In the genomic region with DNA sequence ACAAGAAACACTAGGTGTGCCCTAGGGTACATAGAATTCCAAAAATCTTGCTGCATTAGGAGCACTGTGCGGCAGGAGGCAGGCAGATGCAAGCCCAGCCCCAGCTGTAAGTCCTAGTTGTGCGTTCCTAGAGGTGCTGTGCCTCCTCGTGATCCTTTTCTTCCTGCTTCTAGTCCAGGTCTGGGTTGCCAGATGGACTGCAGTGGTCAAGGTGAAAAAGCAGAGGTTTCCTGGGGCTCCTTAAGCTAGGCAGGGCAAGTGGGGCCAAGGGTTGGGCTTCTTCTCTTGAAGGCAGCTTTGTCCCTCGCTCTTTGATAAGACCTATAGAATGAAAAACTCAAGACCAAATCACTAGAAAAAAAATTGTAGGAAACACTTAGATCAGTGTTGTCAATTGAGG, we compare ENCODE assay signal across 14 cellular contexts. TPM values are rescaled to one million over a fixed set of nuclear protein-coding genes. Genes with fewer than 3 reads are reported as not detected.
DNase-seq lines count a peak whose midpoint lies in the region; ATAC-seq and TF ChIP-seq lines count a peak whose summit lies in the region.
"Had no signal": no experiment of that assay in that cellular context is flagged by ENCODE, and none has a peak within 500 bp of the region (broad histone marks: within the 10 kb centered on the region; RNA-seq: fewer than 3 reads in every experiment).

No MANE protein-coding gene starts in this region.

- no peaks in the 10 kb centered on the region for H3K9me3 Mint-ChIP-seq in GM23338
- H3K9me3 Mint-ChIP-seq in WTC11, result no peaks in the 10 kb centered on the region

- DNase-seq in GM23338 (ENCODE audit: low spot score), result no peak
- no peak for DNase-seq in WTC11 (ENCODE audit: low spot score)
- peak; percentile 18 for DNase-seq in mesenteric fat pad (ENCODE audit: low spot score)
- no peak for DNase-seq in ureter (ENCODE audit: low spot score)
- no peak for DNase-seq in NCI-H187 (lab: John Stamatoyannopoulos, UW)
- no peak for DNase-seq in GM23248
- DNase-seq: BE2C, GF-D8, MG63, NCI-H2107, NCI-H526 treated with DMSO at 0.1 percent for 48 hours, SHP77 had no signal

- H3K4me2 ChIP-seq in GM23338, result no peak overlapping the region
- H3K4me2 ChIP-seq in GM23248 (ENCODE audit: unreplicated experiment), result no peak overlapping the region

- peaks cover 15% of the 10 kb centered on the region for H3K27me3 Mint-ChIP-seq in GM23338 (ENCODE audit: insufficient read depth, low read depth, poor library complexity)
- H3K27me3 Mint-ChIP-seq in WTC11 (ENCODE audit: low read depth), result no peaks in the 10 kb centered on the region

- TF ChIP-seq CTCF in GM23338 (conservative IDR thresholded peaks at IDR 0.05; ENCODE audit: low read depth in 2 of 2) (no peak), WTC11 (IDR thresholded peaks at IDR 0.05) (no peak)

- H3F3A ChIP-seq in GM23338 (replicated peaks; ENCODE audit: low read depth) (peaks cover 15% of the 10 kb centered on the region; the same call in 1 of the 2 replicates), GM23248 (ENCODE audit: insufficient read depth) (no peaks in the 10 kb centered on the region)

- H3K4me1 ChIP-seq in GM23338 (ENCODE audit: insufficient read depth), result peaks cover 15% of the 10 kb centered on the region
- H3K4me1 ChIP-seq in GM23248 (ENCODE audit: insufficient read depth), result 0 out of 2 replicates have a peak, but pooled peaks cover 2% of the 10 kb centered on the region
- H3K4me1 ChIP-seq: BE2C had no signal

- H3K27ac Mint-ChIP-seq in GM23338 (no peak overlapping the region), WTC11 (0 out of 2 replicates have a peak overlapping the region, but pooled peaks have one; percentile 37)

- WGBS in GM23248 (ENCODE audit: low coverage in 1 of 2, low lambda C conversion rate in 2 of 2, missing lambda C conversion rate in 2 of 2), 2 experiments, result 82 to 84% methylated on average over 4 of the region's 4 CpGs

- H3K36me3 Mint-ChIP-seq in GM23338 (ENCODE audit: low read depth) (no peaks in the 10 kb centered on the region), WTC11 (no peaks in the 10 kb centered on the region; the same call in 1 of the 2 replicates)

- no peak overlapping the region for H3K9ac ChIP-seq in GM23248

- H3K36me3 ChIP-seq in GM23338 (ENCODE audit: insufficient read depth) (peaks cover 6% of the 10 kb centered on the region; the same call in 1 of the 2 replicates), GM23248 (ENCODE audit: low read depth) (no peaks in the 10 kb centered on the region; the same call in 1 of the 2 replicates)
- H3K36me3 ChIP-seq: BE2C had no signal

- H4K20me1 ChIP-seq in GM23338 (replicated peaks; ENCODE audit: insufficient read depth) (0 out of 2 replicates have a peak, but pooled peaks cover 3% of the 10 kb centered on the region), GM23248 (ENCODE audit: insufficient read depth) (no peaks in the 10 kb centered on the region)

- no peaks in the 10 kb centered on the region for H3K79me2 ChIP-seq in GM23338 (replicated peaks; ENCODE audit: insufficient read depth)
- no peaks in the 10 kb centered on the region for H3K79me2 ChIP-seq in GM23248 (ENCODE audit: insufficient read depth)

- H3K9me3 ChIP-seq in GM23248 (ENCODE audit: low read depth), result no peaks in the 10 kb centered on the region
- H3K9me3 ChIP-seq: BE2C, MG63 had no signal

- H3K27me3 ChIP-seq in GM23338 (ENCODE audit: insufficient read depth) (no peaks in the 10 kb centered on the region), GM23248 (replicated peaks; ENCODE audit: insufficient read depth) (no peaks in the 10 kb centered on the region)
- H3K27me3 ChIP-seq: BE2C, MG63 had no signal

- CTCF ChIA-PET in WTC11 (lab: Charles Lee), result interaction anchor here (0.5 to 4.3 kb wide), 9 partner anchors 10 to 275 kb away, joined by 3 to 73 read pairs (median 8); a partner anchor contains a TSS

- in situ Hi-C loops in GM23248 (cut with MboI), result no loop called here

- POLR2A ChIA-PET in WTC11 (lab: Charles Lee), result interaction anchor here (0.6 kb wide), 1 partner anchor 51 kb away, joined by 6 read pairs; no protein-coding TSS in a partner anchor

- H2AFZ ChIP-seq in GM23338 (no peak overlapping the region), GM23248 (no peak overlapping the region)

- ATAC-seq in GM23338 (peak; percentile 11; the same call in 1 of the 3 replicates), WTC11 (0 out of 2 replicates have a peak, but pooled peaks have one; percentile 7), GM18519 (IDR thresholded peaks at IDR 0.05; ENCODE audit: low FRiP score, unreplicated experiment) (no peak)
- ATAC-seq: SK-N-SH treated with all-trans-retinoic acid at 6 μM for 48 hours had no signal

- peak overlapping the region; percentile 79 for H3K27ac ChIP-seq in GM23338 (ENCODE audit: low read depth)
- no peak overlapping the region for H3K27ac ChIP-seq in GM23248

- H3K4me3 Mint-ChIP-seq in GM23338, result no peak overlapping the region; the same call in 2 of the 3 replicates
- H3K4me3 Mint-ChIP-seq in WTC11, result no peak overlapping the region

- H3K9me2 ChIP-seq in GM23338 (ENCODE audit: insufficient read depth) (no peaks in the 10 kb centered on the region), GM23248 (ENCODE audit: insufficient read depth) (no peaks in the 10 kb centered on the region)

- H3K4me3 ChIP-seq in GM23338 (no peak overlapping the region), GM23248 (no peak overlapping the region)
- H3K4me3 ChIP-seq: MG63 had no signal

- peaks cover 25% of the 10 kb centered on the region for H3K4me1 Mint-ChIP-seq in GM23338
- peaks cover 17% of the 10 kb centered on the region for H3K4me1 Mint-ChIP-seq in WTC11

TF ChIP-seq in GM23338, 12 proteins besides CTCF, POLR2A, EP300 and RAD21 (continues in another document):
- TF ChIP-seq CREB1 (CRISPR knock-in tag; IDR thresholded peaks at IDR 0.05; ENCODE audit: low read depth) (no peak), EZH2 (IDR thresholded peaks at IDR 0.05; ENCODE audit: low read depth, unreplicated experiment) (no peak)

TF ChIP-seq in WTC11, 78 proteins besides CTCF, POLR2A, EP300 and RAD21:
- TF ChIP-seq, protein P1, sequence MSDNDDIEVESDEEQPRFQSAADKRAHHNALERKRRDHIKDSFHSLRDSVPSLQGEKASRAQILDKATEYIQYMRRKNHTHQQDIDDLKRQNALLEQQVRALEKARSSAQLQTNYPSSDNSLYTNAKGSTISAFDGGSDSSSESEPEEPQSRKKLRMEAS (CRISPR knock-in tag; IDR thresholded peaks at IDR 0.05), result no peak
- no peak for TF ChIP-seq ZNF423 (CRISPR knock-in tag; IDR thresholded peaks at IDR 0.05)
- TF ChIP-seq, protein P2, sequence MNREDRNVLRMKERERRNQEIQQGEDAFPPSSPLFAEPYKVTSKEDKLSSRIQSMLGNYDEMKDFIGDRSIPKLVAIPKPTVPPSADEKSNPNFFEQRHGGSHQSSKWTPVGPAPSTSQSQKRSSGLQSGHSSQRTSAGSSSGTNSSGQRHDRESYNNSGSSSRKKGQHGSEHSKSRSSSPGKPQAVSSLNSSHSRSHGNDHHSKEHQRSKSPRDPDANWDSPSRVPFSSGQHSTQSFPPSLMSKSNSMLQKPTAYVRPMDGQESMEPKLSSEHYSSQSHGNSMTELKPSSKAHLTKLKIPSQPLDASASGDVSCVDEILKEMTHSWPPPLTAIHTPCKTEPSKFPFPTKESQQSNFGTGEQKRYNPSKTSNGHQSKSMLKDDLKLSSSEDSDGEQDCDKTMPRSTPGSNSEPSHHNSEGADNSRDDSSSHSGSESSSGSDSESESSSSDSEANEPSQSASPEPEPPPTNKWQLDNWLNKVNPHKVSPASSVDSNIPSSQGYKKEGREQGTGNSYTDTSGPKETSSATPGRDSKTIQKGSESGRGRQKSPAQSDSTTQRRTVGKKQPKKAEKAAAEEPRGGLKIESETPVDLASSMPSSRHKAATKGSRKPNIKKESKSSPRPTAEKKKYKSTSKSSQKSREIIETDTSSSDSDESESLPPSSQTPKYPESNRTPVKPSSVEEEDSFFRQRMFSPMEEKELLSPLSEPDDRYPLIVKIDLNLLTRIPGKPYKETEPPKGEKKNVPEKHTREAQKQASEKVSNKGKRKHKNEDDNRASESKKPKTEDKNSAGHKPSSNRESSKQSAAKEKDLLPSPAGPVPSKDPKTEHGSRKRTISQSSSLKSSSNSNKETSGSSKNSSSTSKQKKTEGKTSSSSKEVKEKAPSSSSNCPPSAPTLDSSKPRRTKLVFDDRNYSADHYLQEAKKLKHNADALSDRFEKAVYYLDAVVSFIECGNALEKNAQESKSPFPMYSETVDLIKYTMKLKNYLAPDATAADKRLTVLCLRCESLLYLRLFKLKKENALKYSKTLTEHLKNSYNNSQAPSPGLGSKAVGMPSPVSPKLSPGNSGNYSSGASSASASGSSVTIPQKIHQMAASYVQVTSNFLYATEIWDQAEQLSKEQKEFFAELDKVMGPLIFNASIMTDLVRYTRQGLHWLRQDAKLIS (CRISPR knock-in tag; IDR thresholded peaks at IDR 0.05; ENCODE audit: borderline replicate concordance), result no peak
- TF ChIP-seq, protein P3, sequence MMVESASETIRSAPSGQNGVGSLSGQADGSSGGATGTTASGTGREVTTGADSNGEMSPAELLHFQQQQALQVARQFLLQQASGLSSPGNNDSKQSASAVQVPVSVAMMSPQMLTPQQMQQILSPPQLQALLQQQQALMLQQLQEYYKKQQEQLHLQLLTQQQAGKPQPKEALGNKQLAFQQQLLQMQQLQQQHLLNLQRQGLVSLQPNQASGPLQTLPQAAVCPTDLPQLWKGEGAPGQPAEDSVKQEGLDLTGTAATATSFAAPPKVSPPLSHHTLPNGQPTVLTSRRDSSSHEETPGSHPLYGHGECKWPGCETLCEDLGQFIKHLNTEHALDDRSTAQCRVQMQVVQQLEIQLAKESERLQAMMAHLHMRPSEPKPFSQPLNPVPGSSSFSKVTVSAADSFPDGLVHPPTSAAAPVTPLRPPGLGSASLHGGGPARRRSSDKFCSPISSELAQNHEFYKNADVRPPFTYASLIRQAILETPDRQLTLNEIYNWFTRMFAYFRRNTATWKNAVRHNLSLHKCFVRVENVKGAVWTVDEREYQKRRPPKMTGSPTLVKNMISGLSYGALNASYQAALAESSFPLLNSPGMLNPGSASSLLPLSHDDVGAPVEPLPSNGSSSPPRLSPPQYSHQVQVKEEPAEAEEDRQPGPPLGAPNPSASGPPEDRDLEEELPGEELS (CRISPR knock-in tag; IDR thresholded peaks at IDR 0.05), result no peak

RNA-seq across cellular contexts. Expression of a gene that starts 21.6 kb away (rescaled TPM):
- total RNA-seq in GM23338 (2014; rRNA removed; shearing (Covaris generic)), result 14.4 and 16.0 TPM in 2 replicates
- polyA plus RNA-seq in GM23338 (2016; fragmentation: Nextera tagmentation; extraction: Ambion mirVana) (4.6 and 4.7 TPM in 2 replicates), GM23248 (2016; fragmentation: Nextera tagmentation; extraction: Ambion mirVana) (0.18 and 0.38 TPM in 2 replicates)
- total RNA-seq in WTC11 (2021) (14.8 to 15.2 TPM (median 15.0 TPM) in 3 replicates), mesenteric fat pad (2.0 TPM), ureter (3.7 TPM)
- total RNA-seq in GM23248 (2014; rRNA removed; shearing (Covaris generic)), result 1.2 and 1.8 TPM in 2 replicates

RNA-seq across cellular contexts. Expression of a gene that starts 48.1 kb away (rescaled TPM):
- 296 and 307 TPM in 2 replicates for total RNA-seq in GM23338 (2014; rRNA removed; shearing (Covaris generic))
- 239 and 255 TPM in 2 replicates for polyA plus RNA-seq in GM23338 (2016; fragmentation: Nextera tagmentation; extraction: Ambion mirVana)
- total RNA-seq in WTC11 (2021), result 401 to 414 TPM (median 403 TPM) in 3 replicates
- 102 TPM for total RNA-seq in mesenteric fat pad
- total RNA-seq in ureter, result 189 TPM
- total RNA-seq in GM23248 (2014; rRNA removed; shearing (Covaris generic)), result 122 and 125 TPM in 2 replicates
- 69.2 and 69.9 TPM in 2 replicates for polyA plus RNA-seq in GM23248 (2016; fragmentation: Nextera tagmentation; extraction: Ambion mirVana)
